ENCODE assay signal across 8 cellular contexts in the genomic region with DNA sequence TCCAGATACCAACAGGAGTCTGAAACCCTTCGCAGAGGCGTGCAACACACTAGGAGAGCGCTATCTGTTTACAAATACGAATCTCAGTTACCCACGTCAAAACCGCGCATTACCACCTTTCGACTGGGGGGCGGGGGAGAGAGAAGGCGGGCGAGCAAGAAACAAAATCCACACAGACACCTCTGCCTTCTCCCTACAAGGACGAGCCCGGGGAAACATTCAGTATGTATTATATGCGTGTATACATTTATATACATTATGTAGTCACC. TPM values are rescaled to one million over a fixed set of nuclear protein-coding genes. Genes with fewer than 3 reads are reported as not detected.
DNase-seq lines count a peak whose midpoint lies in the region; ATAC-seq and TF ChIP-seq lines count a peak whose summit lies in the region.

No MANE protein-coding gene starts in this region.

- H3K27me3 ChIP-seq in Peyer's patch, result no peaks in the 10 kb centered on the region

- H3K9me3 ChIP-seq in Peyer's patch, result no peaks in the 10 kb centered on the region

- peak overlapping the region; percentile 81 to 94 (median 90) for H3K27ac ChIP-seq in Peyer's patch

- peak; percentile 37 for ATAC-seq in HG03460 (IDR thresholded peaks at IDR 0.05; ENCODE audit: unreplicated experiment)

- TF ChIP-seq CTCF in Peyer's patch (IDR thresholded peaks at IDR 0.05), result peak in 1 of 6 experiments; percentile 10

- peak overlapping the region; percentile 63 to 85 (median 73) for H3K4me3 ChIP-seq in Peyer's patch

- no peaks in the 10 kb centered on the region for H3K36me3 ChIP-seq in Peyer's patch

- DNase-seq in NCI-H524 (lab: John Stamatoyannopoulos, UW) (peak; percentile 39 to 44), NCI-H524 treated with DMSO at 0.1 percent for 48 hours (lab: John Stamatoyannopoulos, UW) (no peak), Peyer's patch (peak; percentile 54 to 86 (median 86)), globus pallidus (ENCODE audit: low spot score) (peak; percentile 37), posterior cingulate gyrus (peak in 6 of 10 donors; percentile 14 to 77 (median 26)), ureter (ENCODE audit: low spot score) (peak; percentile 52)
- DNase-seq in activated T-helper 1 cell treated with anti-CD3 and anti-CD28 coated beads, Interleukin-2, amount 50 U/mL, for 16 hours (ENCODE audit: low read depth in 1 of 2, low spot score in 1 of 2), result peak; percentile 37 to 51

- peaks cover 0 to 18% (median 5%) of the 10 kb centered on the region in 4 donors for H3K4me1 ChIP-seq in Peyer's patch

- TF ChIP-seq POLR2A in Peyer's patch (IDR thresholded peaks at IDR 0.05), result no peak

- intact Hi-C loops in posterior cingulate gyrus (cut with DNase I), result loop anchor here (2.0 to 10.0 kb wide), 3 partner anchors 51 to 147 kb away; a partner anchor contains a TSS

RNA-seq across cellular contexts. Expression of a gene that starts 0.7 kb away (rescaled TPM):
- total RNA-seq in Peyer's patch (100 to 1,000 TPM in 1 of 4 donors, 10 to 100 TPM in 3; 22.1 to 212 (median 50.0) TPM), ureter (69.3 TPM)

RNA-seq across cellular contexts. Expression of a gene that starts 50.0 kb away (rescaled TPM):
- total RNA-seq in Peyer's patch (1 to 10 TPM in 3 of 4 donors, not detected in 1; 1.4 to 6.2 (median 2.0) TPM), ureter (8.9 TPM)
